Comparison of ENCODE assay signal across 1 cellular context in genomic region chr17:3894927-3895343, GRCh38.
TF ChIP-seq lines count a peak whose summit lies in the region.

No MANE protein-coding gene starts in this region.

TF ChIP-seq in HEK293, 187 proteins besides CTCF, POLR2A, EP300 and RAD21 (continued from another document):
- TF ChIP-seq PRDM10 (tag by site-specific recombination; IDR thresholded peaks at IDR 0.05) = no peak
- TF ChIP-seq ZNF692 (tag by site-specific recombination; IDR thresholded peaks at IDR 0.05) = no peak
- TF ChIP-seq ZNF433 (tag by site-specific recombination; IDR thresholded peaks at IDR 0.05; ENCODE audit: low read depth) = no peak
- peak; percentile 62 for TF ChIP-seq ZSCAN16 (tag by site-specific recombination; IDR thresholded peaks at IDR 0.05)
- no peak for TF ChIP-seq KLF17 (tag by site-specific recombination; IDR thresholded peaks at IDR 0.05)
- TF ChIP-seq ZNF18 (tag by site-specific recombination; IDR thresholded peaks at IDR 0.05) = no peak
- no peak for TF ChIP-seq ZNF16 (tag by site-specific recombination; IDR thresholded peaks at IDR 0.05; ENCODE audit: low read depth)
- TF ChIP-seq FEZF1 (tag by site-specific recombination; IDR thresholded peaks at IDR 0.05) = no peak
- no peak for TF ChIP-seq ZNF600 (tag by site-specific recombination; IDR thresholded peaks at IDR 0.05)
- TF ChIP-seq GLI2 (tag by site-specific recombination; IDR thresholded peaks at IDR 0.05; ENCODE audit: borderline replicate concordance, low read depth) = no peak
- TF ChIP-seq ZNF121 (tag by site-specific recombination; IDR thresholded peaks at IDR 0.05) = no peak
- TF ChIP-seq PRDM4 (tag by site-specific recombination; IDR thresholded peaks at IDR 0.05) = no peak
- TF ChIP-seq KLF10 (tag by site-specific recombination; IDR thresholded peaks at IDR 0.05) = no peak
- TF ChIP-seq GLI4 (tag by site-specific recombination; IDR thresholded peaks at IDR 0.05) = no peak
- no peak for TF ChIP-seq ZNF530 (tag by site-specific recombination; IDR thresholded peaks at IDR 0.05; ENCODE audit: low read depth)
- TF ChIP-seq ZNF626 (tag by site-specific recombination; IDR thresholded peaks at IDR 0.05) = no peak
- TF ChIP-seq KLF1 (tag by site-specific recombination; IDR thresholded peaks at IDR 0.05) = 0 out of 2 replicates have a peak, but pooled peaks have one; percentile 4
- no peak for TF ChIP-seq ZNF513 (tag by site-specific recombination; IDR thresholded peaks at IDR 0.05)
- no peak for TF ChIP-seq ZFP3 (tag by site-specific recombination; IDR thresholded peaks at IDR 0.05; ENCODE audit: low read depth)
- TF ChIP-seq ZNF473 (tag by site-specific recombination; IDR thresholded peaks at IDR 0.05) = no peak
- no peak for TF ChIP-seq PRDM6 (tag by site-specific recombination; IDR thresholded peaks at IDR 0.05)
- TF ChIP-seq ZNF362 (tag by site-specific recombination; IDR thresholded peaks at IDR 0.05) = no peak
- peak; percentile 43; the same call in 1 of the 2 replicates for TF ChIP-seq ZNF335 (tag by site-specific recombination; conservative IDR thresholded peaks at IDR 0.05)
- no peak for TF ChIP-seq REST (tag by site-specific recombination; IDR thresholded peaks at IDR 0.05)
